Comparison of ENCODE assay signal across 2 cellular contexts in the genomic region with DNA sequence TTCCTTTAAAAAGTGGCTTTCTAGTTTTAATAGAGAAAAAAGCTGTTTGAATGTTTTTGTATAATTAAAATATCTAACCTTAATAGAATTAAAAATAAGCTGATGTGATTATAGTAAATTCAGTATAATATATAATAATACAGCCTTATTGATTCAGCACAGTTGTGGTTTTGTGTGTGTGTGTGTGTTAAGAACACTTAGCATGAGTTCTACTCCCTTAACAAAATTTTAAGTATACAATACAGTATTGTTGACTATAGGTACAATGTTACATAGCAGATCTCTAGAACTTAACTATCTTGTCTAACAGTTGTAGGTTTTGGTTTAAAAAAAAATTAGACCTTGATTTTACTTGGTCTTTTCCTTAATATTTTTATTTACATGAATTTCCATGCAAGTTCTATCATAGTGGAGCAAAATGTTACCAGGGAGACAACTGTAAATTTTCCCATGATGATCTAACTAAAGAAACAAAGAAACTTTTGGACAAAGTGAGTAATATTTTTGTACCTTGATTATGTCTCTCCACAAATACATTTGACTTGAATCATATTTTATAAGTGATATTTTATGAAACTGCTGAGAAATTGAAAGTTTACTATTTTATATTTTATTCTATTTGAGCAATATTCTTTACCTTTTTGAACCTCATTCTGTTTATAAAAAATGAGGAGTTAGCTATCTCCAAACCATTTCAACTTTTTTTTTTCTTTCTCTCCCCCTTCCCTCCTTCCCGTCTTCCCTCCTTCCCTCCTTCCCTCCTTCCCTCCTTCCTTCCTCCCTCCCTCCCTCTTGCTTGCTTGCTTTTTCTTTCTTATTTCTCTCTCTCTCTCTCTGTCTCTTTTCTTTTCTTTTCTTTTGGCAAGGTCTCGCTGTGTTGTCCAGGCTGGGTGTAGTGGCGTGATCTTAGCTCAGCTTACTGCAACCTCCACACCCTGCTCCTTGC.
TF ChIP-seq lines count a peak whose summit lies in the region.

No MANE protein-coding gene starts in this region.

TF ChIP-seq in HEK293, 187 proteins besides CTCF, POLR2A, EP300 and RAD21:
- TF ChIP-seq ZNF530 (tag by site-specific recombination; IDR thresholded peaks at IDR 0.05; ENCODE audit: low read depth) (no peak), ZNF366 (tag by site-specific recombination; conservative IDR thresholded peaks at IDR 0.05) (peak; percentile 78)
TF ChIP-seq in HEK293: peak in this region for 1.

TF ChIP-seq in K562, 482 proteins besides CTCF, POLR2A, EP300 and RAD21:
- peak; percentile 51 for TF ChIP-seq HNRNPK (IDR thresholded peaks at IDR 0.05; ENCODE audit: low read depth, low read length, poor library complexity, severe bottlenecking)
- TF ChIP-seq, protein P1, sequence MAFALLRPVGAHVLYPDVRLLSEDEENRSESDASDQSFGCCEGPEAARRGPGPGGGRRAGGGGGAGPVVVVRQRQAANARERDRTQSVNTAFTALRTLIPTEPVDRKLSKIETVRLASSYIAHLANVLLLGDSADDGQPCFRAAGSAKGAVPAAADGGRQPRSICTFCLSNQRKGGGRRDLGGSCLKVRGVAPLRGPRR (CRISPR knock-in tag; IDR thresholded peaks at IDR 0.05): no peak
